In the genomic region with DNA sequence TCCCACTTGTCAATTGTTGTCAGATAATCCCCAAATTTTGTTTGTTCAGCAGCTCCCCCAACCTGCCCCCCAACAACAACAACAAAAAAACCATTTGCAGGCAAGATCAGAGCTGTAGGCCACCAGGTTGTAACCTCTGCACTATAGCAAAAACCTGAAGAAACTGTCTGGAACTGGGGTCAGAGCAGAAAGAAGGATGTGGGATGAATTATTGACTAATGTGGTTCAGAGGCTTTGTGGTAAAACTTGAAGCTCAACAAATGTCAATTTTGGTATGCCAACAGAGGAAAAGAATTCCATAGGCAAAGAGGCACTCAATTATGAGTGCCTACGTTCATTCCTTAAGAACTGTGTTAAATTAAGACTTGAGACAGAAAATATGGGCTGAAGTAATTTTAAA, we compare ENCODE assay signal across 25 cellular contexts.
"Had no signal": no experiment of that assay in that cellular context is flagged by ENCODE, and none has a peak within 500 bp of the region (broad histone marks: within the 10 kb centered on the region; RNA-seq: fewer than 3 reads in every experiment).

No MANE protein-coding gene starts in this region.

- DNase-seq: activated CD4-positive, alpha-beta T cell treated with anti-CD3 and anti-CD28 coated beads for 4 hours; activated CD4-positive, alpha-beta T cell treated with anti-CD3 and anti-CD28 coated beads, Interleukin-2, amount 50 U/mL, for 4 hours; activated effector memory CD4-positive, alpha-beta T cell treated with anti-CD3 and anti-CD28 coated beads, Interleukin-2, amount 50 U/mL, for 16 hours; activated naive CD4-positive, alpha-beta T cell treated with anti-CD3 and anti-CD28 coated beads for 36 hours; amniotic stem cell; caudate nucleus; cortex of kidney; effector memory CD8-positive, alpha-beta T cell; erythroblast; gastrocnemius medialis; islet precursor cell; left cardiac atrium; left ventricle myocardium superior; naive B cell; ovary; retina; small intestine; stimulated activated CD4-positive, alpha-beta T cell treated with anti-CD3 and anti-CD28 coated beads, Interleukin-1b, Interleukin-23, amount 100 ng/mL, for 48 hours; stimulated activated naive B cell treated with anti-CD40 and anti-IgM and Interleukin-4, amounts not matched to agents 10 μg/mL and 1 μg/mL and 100 μg/mL, for 72 hours; stomach; thyroid gland; upper lobe of right lung had no signal

- H3K4me3 Mint-ChIP-seq: activated naive CD4-positive, alpha-beta T cell treated with anti-CD3 and anti-CD28 coated beads for 36 hours; effector memory CD8-positive, alpha-beta T cell; naive B cell; stimulated activated naive B cell treated with anti-CD40 and anti-IgM and Interleukin-4, amounts not matched to agents 10 μg/mL and 1 μg/mL and 100 μg/mL, for 72 hours had no signal

- H3K4me1 Mint-ChIP-seq: naive B cell had no signal

- H3K27me3 Mint-ChIP-seq: effector memory CD8-positive, alpha-beta T cell; naive B cell; progenitor cell of endocrine pancreas; stimulated activated naive B cell treated with anti-CD40 and anti-IgM and Interleukin-4, amounts not matched to agents 10 μg/mL and 1 μg/mL and 100 μg/mL, for 72 hours had no signal

- H3K27ac Mint-ChIP-seq: activated naive CD4-positive, alpha-beta T cell treated with anti-CD3 and anti-CD28 coated beads for 36 hours; effector memory CD8-positive, alpha-beta T cell; naive B cell; progenitor cell of endocrine pancreas; stimulated activated naive B cell treated with anti-CD40 and anti-IgM and Interleukin-4, amounts not matched to agents 10 μg/mL and 1 μg/mL and 100 μg/mL, for 72 hours had no signal

- FAIRE-seq: astrocyte, small intestine had no signal

- H3K9me3 Mint-ChIP-seq: activated naive CD4-positive, alpha-beta T cell treated with anti-CD3 and anti-CD28 coated beads for 36 hours; effector memory CD8-positive, alpha-beta T cell; naive B cell had no signal

- ATAC-seq: effector memory CD8-positive, alpha-beta T cell; gastrocnemius medialis; left cardiac atrium; left ventricle myocardium superior; sciatic nerve; upper lobe of right lung had no signal
